Comparison of ENCODE assay signal across 18 cellular contexts in the genomic region with DNA sequence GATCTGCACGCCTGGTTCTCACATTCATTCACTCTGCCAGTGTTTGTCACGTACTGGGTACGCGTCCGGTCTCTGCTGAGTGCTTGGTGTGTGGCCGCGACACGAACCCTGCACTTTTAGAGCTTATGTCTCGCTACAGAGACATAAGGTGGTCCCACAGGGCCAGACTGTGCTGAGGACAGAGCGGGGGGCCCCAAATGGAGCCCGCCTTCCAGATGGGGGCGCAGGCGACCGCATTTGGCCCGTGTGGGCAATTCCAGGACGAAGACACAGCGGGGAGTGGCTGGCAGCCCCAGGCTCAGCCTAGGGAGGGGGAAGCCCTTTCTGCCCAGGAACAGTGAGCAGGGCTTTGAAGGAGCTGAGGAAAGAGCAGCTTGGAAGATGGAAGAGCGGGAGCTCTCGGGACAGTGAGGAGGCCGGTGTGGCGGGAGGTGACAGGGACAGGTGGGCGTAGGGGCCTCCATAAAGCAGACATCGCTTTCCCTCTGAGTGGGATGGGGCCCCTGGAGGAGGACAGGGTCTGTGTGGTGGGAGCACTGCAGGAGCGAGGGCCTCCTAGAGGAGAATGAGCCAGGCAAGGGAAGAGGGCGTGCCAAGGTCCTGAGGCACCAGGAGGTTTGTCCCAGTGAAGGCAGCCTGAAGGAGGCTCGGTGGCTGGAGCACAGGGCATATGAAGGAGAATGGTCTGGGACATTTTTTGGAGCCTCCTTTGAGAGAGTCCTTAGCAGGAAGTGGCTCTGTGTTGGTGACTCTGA. TPM values are rescaled to one million over a fixed set of nuclear protein-coding genes. Genes with fewer than 3 reads are reported as not detected.
"Had no signal": no experiment of that assay in that cellular context is flagged by ENCODE, and none has a peak within 500 bp of the region (broad histone marks: within the 10 kb centered on the region; RNA-seq: fewer than 3 reads in every experiment).

No MANE protein-coding gene starts in this region.

- H3K27me3 ChIP-seq: neural progenitor cell, SJSA1, tibial nerve had no signal

- H3K4me3 ChIP-seq: lower lobe of right lung, neural progenitor cell, SJSA1, skin epidermis, tibial nerve had no signal

- H3K27me3 Mint-ChIP-seq: activated naive CD4-positive, alpha-beta T cell treated with anti-CD3 and anti-CD28 coated beads, Interleukin-2, amount 50 U/mL, for 24 hours; brain; dendritic cell treated with granulocyte-macrophage colony-stimulating factor and Interleukin-4, amounts not matched to agents 40 ng/mL and 50 ng/mL, for 4 days; effector memory CD8-positive, alpha-beta T cell had no signal

- H3K4me1 Mint-ChIP-seq: activated naive CD4-positive, alpha-beta T cell treated with anti-CD3 and anti-CD28 coated beads, Interleukin-2, amount 50 U/mL, for 24 hours; brain; mesothelial cell of epicardium; neural progenitor cell had no signal

- H3K9me3 ChIP-seq: lower lobe of right lung, SJSA1, tibial nerve had no signal

- DNase-seq: activated CD4-positive, alpha-beta T cell treated with anti-CD3 and anti-CD28 coated beads, Interleukin-2, amount 50 U/mL, for 1 hour; activated T-cell treated with anti-CD3 and anti-CD28 coated beads, Interleukin-2, amount 50 U/mL, for 48 hours; amygdala; effector memory CD8-positive, alpha-beta T cell; erythroblast; glutamatergic neuron; lower lobe of right lung; SW 1271; T1000 had no signal

- H3K4me2 ChIP-seq: neural progenitor cell had no signal

- ATAC-seq: effector memory CD8-positive, alpha-beta T cell had no signal

- H3K4me1 ChIP-seq: lower lobe of right lung, neural progenitor cell, SJSA1, tibial nerve had no signal

- H2AFZ ChIP-seq: neural progenitor cell had no signal

- H3K4me3 Mint-ChIP-seq: activated naive CD4-positive, alpha-beta T cell treated with anti-CD3 and anti-CD28 coated beads, Interleukin-2, amount 50 U/mL, for 24 hours; brain; dendritic cell treated with granulocyte-macrophage colony-stimulating factor and Interleukin-4, amounts not matched to agents 40 ng/mL and 50 ng/mL, for 4 days; mesothelial cell of epicardium; neural progenitor cell had no signal

- H3K27ac Mint-ChIP-seq: activated naive CD4-positive, alpha-beta T cell treated with anti-CD3 and anti-CD28 coated beads, Interleukin-2, amount 50 U/mL, for 24 hours; dendritic cell treated with granulocyte-macrophage colony-stimulating factor and Interleukin-4, amounts not matched to agents 40 ng/mL and 50 ng/mL, for 4 days; mesothelial cell of epicardium; neural progenitor cell had no signal

- H3K27ac ChIP-seq: lower lobe of right lung, neural progenitor cell, SJSA1, skin epidermis, tibial nerve, VCaP had no signal

- H3K9me3 Mint-ChIP-seq: activated naive CD4-positive, alpha-beta T cell treated with anti-CD3 and anti-CD28 coated beads, Interleukin-2, amount 50 U/mL, for 24 hours; brain; dendritic cell treated with granulocyte-macrophage colony-stimulating factor and Interleukin-4, amounts not matched to agents 40 ng/mL and 50 ng/mL, for 4 days; effector memory CD8-positive, alpha-beta T cell; mesothelial cell of epicardium; neural progenitor cell had no signal

RNA-seq across cellular contexts. Expression of a gene that starts 45.0 kb away (rescaled TPM):
- total RNA-seq: lower lobe of right lung, mesothelial cell of epicardium, SJSA1, tibial nerve had no signal
